ENCODE assay signal across 15 cellular contexts in genomic region chr3:156373095-156373494, GRCh38.
DNase-seq lines count a peak whose midpoint lies in the region; ATAC-seq and TF ChIP-seq lines count a peak whose summit lies in the region.
"Had no signal": no experiment of that assay in that cellular context is flagged by ENCODE, and none has a peak within 500 bp of the region (broad histone marks: within the 10 kb centered on the region; RNA-seq: fewer than 3 reads in every experiment).

No MANE protein-coding gene starts in this region.

- no peak overlapping the region for H2AFZ ChIP-seq in GM23338

- H3K9me2 ChIP-seq in GM23338 (ENCODE audit: insufficient read depth), result peaks cover 11% of the 10 kb centered on the region; the same call in 1 of the 2 replicates

- H3K4me3 Mint-ChIP-seq in GM23338 (0 out of 3 replicates have a peak overlapping the region, but pooled peaks have one; percentile 18), mesothelial cell of epicardium (no peak overlapping the region), Calu3 (ENCODE audit: low read depth, unreplicated experiment) (no peak overlapping the region)

- H3K36me3 ChIP-seq in GM23338 (ENCODE audit: insufficient read depth), result no peaks in the 10 kb centered on the region
- H3K36me3 ChIP-seq: BLaER1 had no signal

- no peaks in the 10 kb centered on the region for H3K79me2 ChIP-seq in GM23338 (replicated peaks; ENCODE audit: insufficient read depth)

- H3K4me3 ChIP-seq in GM23338, result no peak overlapping the region; the same call in 1 of the 2 replicates
- no peak overlapping the region for H3K4me3 ChIP-seq in dorsolateral prefrontal cortex
- H3K4me3 ChIP-seq: BLaER1, GM12878 had no signal

- no peaks in the 10 kb centered on the region for H3K27me3 ChIP-seq in GM23338 (ENCODE audit: insufficient read depth)
- H3K27me3 ChIP-seq in dorsolateral prefrontal cortex, result no peaks in the 10 kb centered on the region
- H3K27me3 ChIP-seq: BLaER1 had no signal

- peak; percentile 43 for DNase-seq in GM23338 (ENCODE audit: low spot score)
- peak; percentile 18 for DNase-seq in NCI-H524 treated with DMSO at 0.1 percent for 48 hours (lab: John Stamatoyannopoulos, UW)
- DNase-seq in dorsolateral prefrontal cortex, result no peak
- DNase-seq in mesothelial cell of epicardium (ENCODE audit: low spot score in 2 of 2, unreplicated experiment in 2 of 2), result no peak
- no peak for DNase-seq in NCI-H774 (lab: John Stamatoyannopoulos, UW)
- DNase-seq in Calu3, result no peak
- DNase-seq: GDM1, NCI-H187, NCI-H69 had no signal

- intact Hi-C loops in dorsolateral prefrontal cortex (cut with DNase I), result no loop called here
- intact Hi-C loops in Calu3 (cut with micrococcal nuclease; ENCODE audit: unreplicated experiment), result no loop called here

- H3K9me3 Mint-ChIP-seq in GM23338 (no peaks in the 10 kb centered on the region; the same call in 2 of the 3 replicates), mesothelial cell of epicardium (no peaks in the 10 kb centered on the region), Calu3 (ENCODE audit: low read depth, unreplicated experiment) (no peaks in the 10 kb centered on the region)

- peaks cover 5% of the 10 kb centered on the region for H3K27me3 Mint-ChIP-seq in GM23338 (ENCODE audit: insufficient read depth, low read depth, poor library complexity)
- H3K27me3 Mint-ChIP-seq in mesothelial cell of epicardium (ENCODE audit: low read depth), result no peaks in the 10 kb centered on the region
- H3K27me3 Mint-ChIP-seq in Calu3 (ENCODE audit: unreplicated experiment), result peaks cover 41% of the 10 kb centered on the region

- TF ChIP-seq CTCF in GM23338 (conservative IDR thresholded peaks at IDR 0.05; ENCODE audit: low read depth in 2 of 2) (no peak), dorsolateral prefrontal cortex (IDR thresholded peaks at IDR 0.05 in 54 of 56, conservative IDR thresholded peaks at IDR 0.05 in 2 of 56; ENCODE audit: low read depth in 1 of 56, partially characterized antibody in 56 of 56) (no peak), mesothelial cell of epicardium (IDR thresholded peaks at IDR 0.05; ENCODE audit: unreplicated experiment) (no peak), Calu3 (IDR thresholded peaks at IDR 0.05; ENCODE audit: unreplicated experiment) (no peak)

- H4K20me1 ChIP-seq in GM23338 (replicated peaks; ENCODE audit: insufficient read depth), result no peaks in the 10 kb centered on the region
- H4K20me1 ChIP-seq: BLaER1 had no signal

- ATAC-seq in GM23338, result peak; percentile 79
- no peak for ATAC-seq in HG02870 (IDR thresholded peaks at IDR 0.05; ENCODE audit: unreplicated experiment)
- no peak for ATAC-seq in HG02970 (IDR thresholded peaks at IDR 0.05; ENCODE audit: low FRiP score, unreplicated experiment)
- ATAC-seq: GM12878, Panc1, Right ventricle myocardium inferior had no signal

- H3K4me1 Mint-ChIP-seq in GM23338 (peaks cover 35% of the 10 kb centered on the region), mesothelial cell of epicardium (peaks cover 17% of the 10 kb centered on the region), Calu3 (ENCODE audit: low read depth, unreplicated experiment) (no peaks in the 10 kb centered on the region)

- peaks cover 30% of the 10 kb centered on the region for H3K4me1 ChIP-seq in GM23338 (ENCODE audit: insufficient read depth)
- H3K4me1 ChIP-seq: BLaER1 had no signal

- CTCF ChIA-PET in Calu3 (lab: Charles Lee), result interaction anchor here (1.4 kb wide), 1 partner anchor 12 kb away, joined by 4 read pairs; no protein-coding TSS in a partner anchor

- H3K36me3 Mint-ChIP-seq in GM23338 (ENCODE audit: low read depth), result no peaks in the 10 kb centered on the region
- H3K36me3 Mint-ChIP-seq in mesothelial cell of epicardium, result no peaks in the 10 kb centered on the region
- no peaks in the 10 kb centered on the region for H3K36me3 Mint-ChIP-seq in Calu3 (ENCODE audit: insufficient read depth, unreplicated experiment)

- H3K27ac ChIP-seq in GM23338 (ENCODE audit: low read depth), result peak overlapping the region; percentile 84
- H3K27ac ChIP-seq in dorsolateral prefrontal cortex, result peak overlapping the region in 43 of 59 donors; percentile 3 to 76 (median 50)
- H3K27ac ChIP-seq: BLaER1 had no signal

- H3K27ac Mint-ChIP-seq in GM23338 (peak overlapping the region; percentile 86), mesothelial cell of epicardium (peak overlapping the region; percentile 35), Calu3 (ENCODE audit: unreplicated experiment) (no peak overlapping the region)

- H3K4me2 ChIP-seq in GM23338, result peak overlapping the region; percentile 37
- H3K4me2 ChIP-seq: BLaER1 had no signal

- H3F3A ChIP-seq in GM23338 (replicated peaks; ENCODE audit: low read depth), result no peaks in the 10 kb centered on the region

- BruUV-seq in Calu3 (replicated peaks; lab: Mats Ljungman, UMichigan), result no TSS peak

TF ChIP-seq in GM23338, 12 proteins besides CTCF, POLR2A, EP300 and RAD21:
- TF ChIP-seq NANOG (IDR thresholded peaks at IDR 0.05; ENCODE audit: borderline replicate concordance) (peak; percentile 41; the same call in 1 of the 2 replicates), ZNF331 (CRISPR knock-in tag; IDR thresholded peaks at IDR 0.05; ENCODE audit: low read depth) (no peak)

Comparison
In these comparisons a context has a peak if more than half of its experiments do, and no peak if none do; other contexts are left out.
1. DNase-seq: peak in GM23338 (single experiment) and NCI-H524 treated with DMSO at 0.1 percent for 48 hours (single experiment); none in dorsolateral prefrontal cortex (0 of 10), mesothelial cell of epicardium (0 of 2), NCI-H774 (single experiment) and Calu3 (single experiment).